ENCODE assay signal across 11 cellular contexts in genomic region chr5:163354685-163355084, GRCh38.
DNase-seq lines count a peak whose midpoint lies in the region; ATAC-seq and TF ChIP-seq lines count a peak whose summit lies in the region.
"Had no signal": no experiment of that assay in that cellular context is flagged by ENCODE, and none has a peak within 500 bp of the region (broad histone marks: within the 10 kb centered on the region; RNA-seq: fewer than 3 reads in every experiment).

No MANE protein-coding gene starts in this region.

- H3K27me3 Mint-ChIP-seq in endothelial cell (ENCODE audit: unreplicated experiment): peaks cover 1% of the 10 kb centered on the region

- DNase-seq in GM10248 (ENCODE audit: extremely low spot score) (peak; percentile 68), NAMALWA (ENCODE audit: low spot score) (peak; percentile 15), activated gamma-delta T cell (lab: John Stamatoyannopoulos, UW) (no peak), endothelial cell (ENCODE audit: low spot score) (no peak), NCI-H2227 treated with DMSO at 0.1 percent for 48 hours (lab: John Stamatoyannopoulos, UW) (no peak), glomerular visceral epithelial cell (ENCODE audit: extremely low spot score) (no peak)
- DNase-seq: gastrocnemius medialis, upper lobe of left lung had no signal

- TF ChIP-seq CTCF in GM10248 (IDR thresholded peaks at IDR 0.05; ENCODE audit: control extremely low read depth, extremely low read depth, low read depth, missing control alignments): no peak
- no peak for TF ChIP-seq CTCF in endothelial cell (IDR thresholded peaks at IDR 0.05; ENCODE audit: unreplicated experiment)

- no peak overlapping the region for H3K4me3 Mint-ChIP-seq in endothelial cell (ENCODE audit: unreplicated experiment)
- H3K4me3 Mint-ChIP-seq: natural killer cell treated with Interleukin-12 subunit alpha and Interleukin-12 subunit beta and Interleukin-15 and Interleukin-18, amount 100 ng/mL, for 72 hours had no signal

- H3K36me3 Mint-ChIP-seq in endothelial cell (ENCODE audit: low read depth, unreplicated experiment): no peaks in the 10 kb centered on the region
- H3K36me3 Mint-ChIP-seq: natural killer cell treated with Interleukin-12 subunit alpha and Interleukin-12 subunit beta and Interleukin-15 and Interleukin-18, amount 100 ng/mL, for 72 hours had no signal

- CTCF ChIA-PET in GM10248 (lab: Yijun Ruan, JAX): interaction anchor here (1.0 to 1.4 kb wide), 3 partner anchors 13 to 54 kb away, joined by 3 to 4 read pairs (median 3); no protein-coding TSS in a partner anchor

- no peaks in the 10 kb centered on the region for H3K4me1 Mint-ChIP-seq in endothelial cell (ENCODE audit: unreplicated experiment)

- ATAC-seq in GM19397 (IDR thresholded peaks at IDR 0.05; ENCODE audit: unreplicated experiment) (peak; percentile 99), HG02970 (IDR thresholded peaks at IDR 0.05; ENCODE audit: low FRiP score, unreplicated experiment) (peak; percentile 99)
- ATAC-seq: gastrocnemius medialis had no signal

- POLR2A ChIA-PET in GM10248 (lab: Yijun Ruan, JAX): no interaction called here

- no peaks in the 10 kb centered on the region for H3K9me3 Mint-ChIP-seq in endothelial cell (ENCODE audit: unreplicated experiment)
- H3K9me3 Mint-ChIP-seq: natural killer cell treated with Interleukin-12 subunit alpha and Interleukin-12 subunit beta and Interleukin-15 and Interleukin-18, amount 100 ng/mL, for 72 hours had no signal

- no peak overlapping the region for H3K27ac Mint-ChIP-seq in endothelial cell (ENCODE audit: unreplicated experiment)
- H3K27ac Mint-ChIP-seq: natural killer cell treated with Interleukin-12 subunit alpha and Interleukin-12 subunit beta and Interleukin-15 and Interleukin-18, amount 100 ng/mL, for 72 hours had no signal

Comparison
In these comparisons a context has a peak if more than half of its experiments do, and no peak if none do; other contexts are left out.
1. DNase-seq: peak in GM10248 (single experiment) and NAMALWA (single experiment); none in activated gamma-delta T cell (single experiment), endothelial cell (single experiment), NCI-H2227 treated with DMSO at 0.1 percent for 48 hours (single experiment) and glomerular visceral epithelial cell (single experiment).